8 cellular contexts compared by ENCODE assay signal in genomic region chr20:21125849-21126840, GRCh38. TPM values are rescaled to one million over a fixed set of nuclear protein-coding genes. Genes with fewer than 3 reads are reported as not detected.
A peak's percentile ranks its signal among the peaks of the same experiment; 100 is the strongest.
DNase-seq lines count a peak whose midpoint lies in the region; ATAC-seq, FAIRE-seq and TF ChIP-seq lines count a peak whose summit lies in the region.

KIZ (plus strand) TSS chr20:21126082; CDS start chr20:21126116, 34 bp downstream.

- peak within 1 kb of the TSS; percentile 90 for H3K9ac ChIP-seq in Karpas-422 (ENCODE audit: low read length)

- H3K27ac ChIP-seq in Karpas-422 (ENCODE audit: low read length), result 0 out of 2 replicates have a peak within 1 kb of the TSS, but pooled peaks have one; percentile 27

- peak within 1 kb of the TSS; percentile 99 for H2AFZ ChIP-seq in Karpas-422 (ENCODE audit: low read length)

- H3K36me3 Mint-ChIP-seq in activated T-helper 1 cell treated with anti-CD3 and anti-CD28 coated beads, Interleukin-12 subunit alpha, Interleukin-12 subunit beta, Interleukin-2, Interleukin-4 antibody, amounts not matched to agents 30 ng/mL and 10 ng/mL and 1 ng/mL, durations not matched to agents 14 hours and 24 hours and 36 hours (ENCODE audit: low read depth), result no peaks in the 10 kb centered on the region
- no peaks in the 10 kb centered on the region for H3K36me3 Mint-ChIP-seq in natural killer cell

- H3K36me3 ChIP-seq in Karpas-422 (ENCODE audit: insufficient read depth, low read length), result no peaks in the 10 kb centered on the region

- peaks cover 31% of the 10 kb centered on the region for H3K79me2 ChIP-seq in Karpas-422 (ENCODE audit: low read length)

- no peaks in the 10 kb centered on the region for H3K9me3 ChIP-seq in Karpas-422 (ENCODE audit: low read length)

- ATAC-seq in GM21825 (IDR thresholded peaks at IDR 0.05; ENCODE audit: unreplicated experiment) (peak; percentile 98), natural killer cell (peak; percentile 96 to 100 (median 97))

- H3K4me3 ChIP-seq in Karpas-422 (ENCODE audit: low read length), result peak within 1 kb of the TSS; percentile 96

- H3K4me2 ChIP-seq in Karpas-422 (ENCODE audit: low read depth, low read length, poor library complexity, severe bottlenecking), result peak within 1 kb of the TSS; percentile 92

- H3K4me3 Mint-ChIP-seq in activated T-helper 1 cell treated with anti-CD3 and anti-CD28 coated beads, Interleukin-12 subunit alpha, Interleukin-12 subunit beta, Interleukin-2, Interleukin-4 antibody, amounts not matched to agents 30 ng/mL and 10 ng/mL and 1 ng/mL, durations not matched to agents 14 hours and 24 hours and 36 hours, result peak within 1 kb of the TSS; percentile 82
- H3K4me3 Mint-ChIP-seq in natural killer cell, result peak within 1 kb of the TSS; percentile 83

- peaks cover 15% of the 10 kb centered on the region for H3K4me1 Mint-ChIP-seq in activated T-helper 1 cell treated with anti-CD3 and anti-CD28 coated beads, Interleukin-12 subunit alpha, Interleukin-12 subunit beta, Interleukin-2, Interleukin-4 antibody, amounts not matched to agents 30 ng/mL and 10 ng/mL and 1 ng/mL, durations not matched to agents 14 hours and 24 hours and 36 hours (ENCODE audit: low read depth)
- H3K4me1 Mint-ChIP-seq in natural killer cell, result peaks cover 17 to 27% of the 10 kb centered on the region in 2 donors

- H4K20me1 ChIP-seq in Karpas-422 (ENCODE audit: insufficient read depth, low read depth, low read length), result no peaks in the 10 kb centered on the region

- peak within 1 kb of the TSS; percentile 79 for H3K27ac Mint-ChIP-seq in activated T-helper 1 cell treated with anti-CD3 and anti-CD28 coated beads, Interleukin-12 subunit alpha, Interleukin-12 subunit beta, Interleukin-2, Interleukin-4 antibody, amounts not matched to agents 30 ng/mL and 10 ng/mL and 1 ng/mL, durations not matched to agents 14 hours and 24 hours and 36 hours
- H3K27ac Mint-ChIP-seq in natural killer cell, result peak within 1 kb of the TSS; percentile 66 to 92

- peak; percentile 34 for TF ChIP-seq CTCF in natural killer cell (IDR thresholded peaks at IDR 0.05)

- peaks cover 3% of the 10 kb centered on the region for H3K27me3 Mint-ChIP-seq in activated T-helper 1 cell treated with anti-CD3 and anti-CD28 coated beads, Interleukin-12 subunit alpha, Interleukin-12 subunit beta, Interleukin-2, Interleukin-4 antibody, amounts not matched to agents 30 ng/mL and 10 ng/mL and 1 ng/mL, durations not matched to agents 14 hours and 24 hours and 36 hours (ENCODE audit: insufficient read depth)
- H3K27me3 Mint-ChIP-seq in natural killer cell (ENCODE audit: low read depth in 2 of 2), result peaks cover 6 to 10% of the 10 kb centered on the region in 2 donors

- H3K4me1 ChIP-seq in Karpas-422 (ENCODE audit: low read length), result peaks cover 20% of the 10 kb centered on the region

- H3K9me2 ChIP-seq in Karpas-422 (replicated peaks; ENCODE audit: insufficient read depth, low read length), result no peaks in the 10 kb centered on the region

- no peaks in the 10 kb centered on the region for H3K9me3 Mint-ChIP-seq in activated T-helper 1 cell treated with anti-CD3 and anti-CD28 coated beads, Interleukin-12 subunit alpha, Interleukin-12 subunit beta, Interleukin-2, Interleukin-4 antibody, amounts not matched to agents 30 ng/mL and 10 ng/mL and 1 ng/mL, durations not matched to agents 14 hours and 24 hours and 36 hours
- no peaks in the 10 kb centered on the region for H3K9me3 Mint-ChIP-seq in natural killer cell

- intact Hi-C loops in activated T-helper 1 cell treated with anti-CD3 and anti-CD28 coated beads, Interleukin-12 subunit alpha, Interleukin-12 subunit beta, Interleukin-2, Interleukin-4 antibody, amounts not matched to agents 30 ng/mL and 10 ng/mL and 1 ng/mL, durations not matched to agents 14 hours and 24 hours and 36 hours (cut with micrococcal nuclease), result loop anchor here (1.0 to 2.0 kb wide), 3 partner anchors 26 to 1073 kb away; partner anchors contain the start of genes CFAP61, CRNKL1 and XRN2
- intact Hi-C loops in natural killer cell (cut with micrococcal nuclease), result no loop called here

- H3K27me3 ChIP-seq in Karpas-422 (ENCODE audit: low read length), result no peaks in the 10 kb centered on the region

- DNase-seq in Daoy (ENCODE audit: low read depth) (peak; percentile 96), Karpas-422 (peak; percentile 98), RCC 7860 (ENCODE audit: low spot score) (peak; percentile 74), fibroblast of gingiva (ENCODE audit: low read depth) (peak; percentile 96), natural killer cell (peak; percentile 99)
- DNase-seq in activated T-helper 1 cell treated with anti-CD3 and anti-CD28 coated beads, Interleukin-12 subunit alpha, Interleukin-12 subunit beta, Interleukin-2, Interleukin-4 antibody, amounts not matched to agents 30 ng/mL and 10 ng/mL and 1 ng/mL, durations not matched to agents 14 hours and 24 hours and 36 hours (ENCODE audit: low spot score), result peak; percentile 96
- peak; percentile 96 for DNase-seq in stimulated activated naive CD4-positive, alpha-beta T cell treated with Interleukin-2 at 50 U/mL for 16 hours (lab: John Stamatoyannopoulos, UW)

- no peak for FAIRE-seq in RCC 7860 (lab: Jason Lieb, UNC)

RNA-seq across cellular contexts. Expression of gene KIZ, which starts in this region (rescaled TPM):
- total RNA-seq in Daoy (2014; rRNA removed; shearing (Covaris generic)), result 22.2 and 36.7 TPM in 2 replicates
- total RNA-seq in Karpas-422 (2014; rRNA removed; shearing (Covaris generic); ENCODE audit: low replicate concordance), result 22.1 and 23.0 TPM in 2 replicates
- 9.3 and 11.8 TPM in 2 replicates for total RNA-seq in activated T-helper 1 cell treated with anti-CD3 and anti-CD28 coated beads, Interleukin-12 subunit alpha, Interleukin-12 subunit beta, Interleukin-2, Interleukin-4 antibody, amounts not matched to agents 30 ng/mL and 10 ng/mL and 1 ng/mL, durations not matched to agents 14 hours and 24 hours and 36 hours
- 10 to 100 TPM; 32.9 to 38.2 (median 35.3) TPM for total RNA-seq in natural killer cell

Comparison
In these comparisons a context has a peak if more than half of its experiments do, and no peak if none do; other contexts are left out.
1. Peak in every context shown above with its lines: DNase-seq, ATAC-seq, H3K4me3 ChIP-seq and H3K27ac ChIP-seq.